ENCODE assay signal across 1 cellular context in the genomic region with DNA sequence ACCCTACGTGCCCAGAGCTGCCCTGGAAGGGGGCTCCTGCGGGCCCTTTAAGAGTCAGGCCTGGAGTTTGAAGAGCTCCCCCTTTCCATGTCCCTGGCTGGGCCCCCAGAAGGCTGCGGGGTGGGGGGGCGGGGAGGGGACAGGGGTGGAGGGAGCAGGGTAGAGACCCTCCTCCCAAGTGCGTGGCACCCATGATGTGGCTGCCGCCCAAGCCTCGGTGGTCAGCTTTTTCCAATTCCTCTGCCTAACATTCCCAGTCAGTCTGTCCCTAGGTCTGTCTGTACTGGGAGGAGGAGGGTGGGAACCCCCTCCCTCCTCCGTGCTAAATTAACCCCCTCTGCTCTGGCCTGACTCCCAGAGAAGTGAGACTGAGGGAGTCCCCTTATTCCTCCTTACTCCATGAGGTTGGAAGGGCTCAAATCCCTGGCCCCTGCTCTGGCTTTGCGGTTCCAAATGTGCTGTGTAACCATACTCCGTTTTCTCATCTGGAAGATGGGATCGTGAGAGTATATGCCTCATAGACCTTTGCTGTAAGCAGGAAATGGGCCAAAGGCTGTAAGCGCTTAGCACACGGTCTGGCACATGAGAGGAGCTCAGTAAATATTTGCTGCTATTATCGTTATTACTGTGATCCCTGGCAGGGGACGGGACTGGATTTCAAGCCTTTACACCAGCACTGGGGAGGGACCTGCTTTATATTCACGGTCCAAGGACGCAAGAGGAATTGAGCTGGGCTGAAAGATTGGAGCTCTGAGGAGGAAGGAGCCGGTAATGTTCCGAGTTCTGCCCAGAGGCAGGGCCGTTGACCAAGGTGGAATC.
TF ChIP-seq lines count a peak whose summit lies in the region.

No MANE protein-coding gene starts in this region.

TF ChIP-seq in K562, 482 proteins besides CTCF, POLR2A, EP300 and RAD21:
- TF ChIP-seq TBP (optimal IDR thresholded peaks at IDR 0.05; ENCODE audit: low read depth, low read length) = peak; percentile 20
- no peak for TF ChIP-seq HCFC1 (IDR thresholded peaks at IDR 0.05; ENCODE audit: low read depth, low read length)
- no peak for TF ChIP-seq ID3 (CRISPR knock-in tag; IDR thresholded peaks at IDR 0.05)
- 0 out of 2 replicates have a peak, but pooled peaks have one; percentile 45 for TF ChIP-seq ID3 (tag; IDR thresholded peaks at IDR 0.05)
- TF ChIP-seq, protein P1, sequence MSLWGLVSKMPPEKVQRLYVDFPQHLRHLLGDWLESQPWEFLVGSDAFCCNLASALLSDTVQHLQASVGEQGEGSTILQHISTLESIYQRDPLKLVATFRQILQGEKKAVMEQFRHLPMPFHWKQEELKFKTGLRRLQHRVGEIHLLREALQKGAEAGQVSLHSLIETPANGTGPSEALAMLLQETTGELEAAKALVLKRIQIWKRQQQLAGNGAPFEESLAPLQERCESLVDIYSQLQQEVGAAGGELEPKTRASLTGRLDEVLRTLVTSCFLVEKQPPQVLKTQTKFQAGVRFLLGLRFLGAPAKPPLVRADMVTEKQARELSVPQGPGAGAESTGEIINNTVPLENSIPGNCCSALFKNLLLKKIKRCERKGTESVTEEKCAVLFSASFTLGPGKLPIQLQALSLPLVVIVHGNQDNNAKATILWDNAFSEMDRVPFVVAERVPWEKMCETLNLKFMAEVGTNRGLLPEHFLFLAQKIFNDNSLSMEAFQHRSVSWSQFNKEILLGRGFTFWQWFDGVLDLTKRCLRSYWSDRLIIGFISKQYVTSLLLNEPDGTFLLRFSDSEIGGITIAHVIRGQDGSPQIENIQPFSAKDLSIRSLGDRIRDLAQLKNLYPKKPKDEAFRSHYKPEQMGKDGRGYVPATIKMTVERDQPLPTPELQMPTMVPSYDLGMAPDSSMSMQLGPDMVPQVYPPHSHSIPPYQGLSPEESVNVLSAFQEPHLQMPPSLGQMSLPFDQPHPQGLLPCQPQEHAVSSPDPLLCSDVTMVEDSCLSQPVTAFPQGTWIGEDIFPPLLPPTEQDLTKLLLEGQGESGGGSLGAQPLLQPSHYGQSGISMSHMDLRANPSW (CRISPR knock-in tag; IDR thresholded peaks at IDR 0.05) = no peak
- TF ChIP-seq, protein P2, sequence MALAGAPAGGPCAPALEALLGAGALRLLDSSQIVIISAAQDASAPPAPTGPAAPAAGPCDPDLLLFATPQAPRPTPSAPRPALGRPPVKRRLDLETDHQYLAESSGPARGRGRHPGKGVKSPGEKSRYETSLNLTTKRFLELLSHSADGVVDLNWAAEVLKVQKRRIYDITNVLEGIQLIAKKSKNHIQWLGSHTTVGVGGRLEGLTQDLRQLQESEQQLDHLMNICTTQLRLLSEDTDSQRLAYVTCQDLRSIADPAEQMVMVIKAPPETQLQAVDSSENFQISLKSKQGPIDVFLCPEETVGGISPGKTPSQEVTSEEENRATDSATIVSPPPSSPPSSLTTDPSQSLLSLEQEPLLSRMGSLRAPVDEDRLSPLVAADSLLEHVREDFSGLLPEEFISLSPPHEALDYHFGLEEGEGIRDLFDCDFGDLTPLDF (CRISPR knock-in tag; IDR thresholded peaks at IDR 0.05) = 0 out of 2 replicates have a peak, but pooled peaks have one; percentile 14
- peak; percentile 53; the same call in 1 of the 2 replicates for TF ChIP-seq ZNF3 (CRISPR knock-in tag; IDR thresholded peaks at IDR 0.05)
- TF ChIP-seq NFE2 (IDR thresholded peaks at IDR 0.05; ENCODE audit: low read depth) = peak; percentile 8; the same call in 1 of the 2 replicates
- TF ChIP-seq CXXC5 (CRISPR knock-in tag; IDR thresholded peaks at IDR 0.05) = 0 out of 2 replicates have a peak, but pooled peaks have one; percentile 14
- no peak; the same call in 1 of the 2 replicates for TF ChIP-seq NFRKB (IDR thresholded peaks at IDR 0.05; ENCODE audit: low read depth)
TF ChIP-seq in K562: peak in this region for 6.
